Comparison of ENCODE assay signal across 32 cellular contexts in genomic region chr21:32120231-32120630, GRCh38.
"Had no signal": no experiment of that assay in that cellular context is flagged by ENCODE, and none has a peak within 500 bp of the region (broad histone marks: within the 10 kb centered on the region; RNA-seq: fewer than 3 reads in every experiment).

No MANE protein-coding gene starts in this region.

- H3K27ac Mint-ChIP-seq: activated B cell treated with CpG ODN at 0.5 μM for 24 hours; activated CD4-positive, alpha-beta memory T cell treated with anti-CD3 and anti-CD28 coated beads for 36 hours; activated CD4-positive, alpha-beta T cell treated with anti-CD3 and anti-CD28 coated beads, Interleukin-2, amount 10 ng/mL, durations not matched to agents 24 days and 14 days; activated CD8-positive, alpha-beta T cell treated with anti-CD3 and anti-CD28 coated beads for 36 hours; activated naive CD4-positive, alpha-beta T cell treated with anti-CD3 and anti-CD28 coated beads for 36 hours; activated naive CD4-positive, alpha-beta T cell treated with anti-CD3 and anti-CD28 coated beads, Interleukin-2, amount 50 U/mL, for 72 hours; activated naive CD8-positive, alpha-beta T cell treated with anti-CD3 and anti-CD28 coated beads for 36 hours; activated T-cell treated with anti-CD3 and anti-CD28 coated beads, Interleukin-2, amount 50 U/mL, for 72 hours; activated T-helper 1 cell treated with anti-CD3 and anti-CD28 coated beads, Interleukin-12 subunit alpha, Interleukin-12 subunit beta, Interleukin-2, Interleukin-4 antibody, amounts not matched to agents 30 ng/mL and 10 ng/mL and 1 ng/mL, durations not matched to agents 14 hours and 24 hours and 36 hours; activated T-helper 17 cell treated with anti-CD3 and anti-CD28 coated beads, Interleukin-2, amount 50 U/mL, for 72 hours; brain; T-helper 1 cell treated with Interleukin-12 subunit alpha and Interleukin-12 subunit beta and Interleukin-4 antibody, amounts not matched to agents 30 μg/mL and 1 μg/mL, for 36 hours; T-helper 2 cell treated with Interferon-gamma antibody and Interleukin-4, amounts not matched to agents 5 μg/mL and 100 μg/mL, for 36 hours had no signal

- H3K27ac ChIP-seq: ascending aorta, VCaP had no signal

- H3K36me3 ChIP-seq: ascending aorta had no signal

- H3K27me3 ChIP-seq: ascending aorta had no signal

- DNase-seq: activated B cell treated with CpG ODN at 0.5 μM for 24 hours; activated CD4-positive, alpha-beta memory T cell treated with anti-CD3 and anti-CD28 coated beads for 36 hours; activated CD4-positive, alpha-beta T cell treated with anti-CD3 and anti-CD28 coated beads for 4 hours; activated CD4-positive, alpha-beta T cell treated with anti-CD3 and anti-CD28 coated beads, Interleukin-2, amount 10 ng/mL, durations not matched to agents 24 days and 14 days; activated CD4-positive, alpha-beta T cell treated with anti-CD3 and anti-CD28 coated beads, Interleukin-2, amount 50 U/mL, for 1 hour; activated CD4-positive, alpha-beta T cell treated with anti-CD3 and anti-CD28 coated beads, Interleukin-2, amount 50 U/mL, for 4 hours; activated CD4-positive, CD25-positive, alpha-beta regulatory T cell treated with anti-CD3 and anti-CD28 coated beads, Interleukin-2, amount 50 U/mL, for 72 hours; activated CD8-positive, alpha-beta memory T cell treated with anti-CD3 and anti-CD28 coated beads, Interleukin-2, amount 50 U/mL, for 4 hours; activated CD8-positive, alpha-beta T cell treated with anti-CD3 and anti-CD28 coated beads for 36 hours; activated effector memory CD4-positive, alpha-beta T cell treated with anti-CD3 and anti-CD28 coated beads, Interleukin-2, amount 50 U/mL, for 16 hours; activated gamma-delta T cell treated with Interleukin-2 at 50 U/mL for 16 hours; activated naive CD4-positive, alpha-beta T cell; activated naive CD4-positive, alpha-beta T cell treated with anti-CD3 and anti-CD28 coated beads for 36 hours; activated naive CD4-positive, alpha-beta T cell treated with anti-CD3 and anti-CD28 coated beads, Interleukin-2, amount 50 U/mL, for 16 hours; activated naive CD8-positive, alpha-beta T cell treated with anti-CD3 and anti-CD28 coated beads for 36 hours; activated T-cell treated with anti-CD3 and anti-CD28 coated beads for 4 hours; activated T-cell treated with anti-CD3 and anti-CD28 coated beads, Interleukin-2, amount 50 U/mL, for 1 hour; activated T-cell treated with anti-CD3 and anti-CD28 coated beads, Interleukin-2, amount 50 U/mL, for 4 hours; activated T-cell treated with anti-CD3 and anti-CD28 coated beads, Interleukin-2, amount 50 U/mL, for 72 hours; central memory CD4-positive, alpha-beta T cell; T-helper 1 cell; T-helper 2 cell; T-helper 9 cell had no signal

- H3K4me3 ChIP-seq: ascending aorta had no signal

- H3K4me1 ChIP-seq: ascending aorta had no signal

- H3K27me3 Mint-ChIP-seq: brain had no signal

- FAIRE-seq: TTC549 had no signal

- H3K4me1 Mint-ChIP-seq: activated B cell treated with CpG ODN at 0.5 μM for 24 hours; activated CD4-positive, alpha-beta T cell treated with anti-CD3 and anti-CD28 coated beads, Interleukin-2, amount 10 ng/mL, durations not matched to agents 24 days and 14 days; activated naive CD8-positive, alpha-beta T cell treated with anti-CD3 and anti-CD28 coated beads for 36 hours; activated T-helper 17 cell treated with anti-CD3 and anti-CD28 coated beads, Interleukin-2, amount 50 U/mL, for 72 hours had no signal

- H3K4me3 Mint-ChIP-seq: activated B cell treated with CpG ODN at 0.5 μM for 24 hours; activated CD4-positive, alpha-beta memory T cell treated with anti-CD3 and anti-CD28 coated beads for 36 hours; activated CD4-positive, alpha-beta T cell treated with anti-CD3 and anti-CD28 coated beads, Interleukin-2, amount 10 ng/mL, durations not matched to agents 24 days and 14 days; activated CD8-positive, alpha-beta T cell treated with anti-CD3 and anti-CD28 coated beads for 36 hours; activated naive CD4-positive, alpha-beta T cell treated with anti-CD3 and anti-CD28 coated beads for 36 hours; activated naive CD8-positive, alpha-beta T cell treated with anti-CD3 and anti-CD28 coated beads for 36 hours; activated T-cell treated with anti-CD3 and anti-CD28 coated beads, Interleukin-2, amount 50 U/mL, for 4 hours; activated T-cell treated with anti-CD3 and anti-CD28 coated beads, Interleukin-2, amount 50 U/mL, for 72 hours; activated T-helper 1 cell treated with anti-CD3 and anti-CD28 coated beads, Interleukin-12 subunit alpha, Interleukin-12 subunit beta, Interleukin-2, Interleukin-4 antibody, amounts not matched to agents 30 ng/mL and 10 ng/mL and 1 ng/mL, durations not matched to agents 14 hours and 24 hours and 36 hours; activated T-helper 17 cell treated with anti-CD3 and anti-CD28 coated beads, Interleukin-2, amount 50 U/mL, for 72 hours; brain; T-helper 1 cell treated with Interleukin-12 subunit alpha and Interleukin-12 subunit beta and Interleukin-4 antibody, amounts not matched to agents 30 μg/mL and 1 μg/mL, for 36 hours; T-helper 2 cell treated with Interferon-gamma antibody and Interleukin-4, amounts not matched to agents 5 μg/mL and 100 μg/mL, for 36 hours had no signal

- H3K36me3 Mint-ChIP-seq: activated CD4-positive, alpha-beta memory T cell treated with anti-CD3 and anti-CD28 coated beads for 36 hours; activated naive CD8-positive, alpha-beta T cell treated with anti-CD3 and anti-CD28 coated beads for 36 hours had no signal

- H3K9me3 Mint-ChIP-seq: activated CD4-positive, alpha-beta T cell treated with anti-CD3 and anti-CD28 coated beads, Interleukin-2, amount 10 ng/mL, durations not matched to agents 24 days and 14 days; activated naive CD4-positive, alpha-beta T cell treated with anti-CD3 and anti-CD28 coated beads for 36 hours; activated T-helper 1 cell treated with anti-CD3 and anti-CD28 coated beads, Interleukin-12 subunit alpha, Interleukin-12 subunit beta, Interleukin-2, Interleukin-4 antibody, amounts not matched to agents 30 ng/mL and 10 ng/mL and 1 ng/mL, durations not matched to agents 14 hours and 24 hours and 36 hours; activated T-helper 17 cell treated with anti-CD3 and anti-CD28 coated beads, Interleukin-2, amount 50 U/mL, for 72 hours; T-helper 2 cell treated with Interferon-gamma antibody and Interleukin-4, amounts not matched to agents 5 μg/mL and 100 μg/mL, for 36 hours had no signal
